In genomic region chrX:89350024-89350423, GRCh38 we compare ENCODE assay signal across 7 cellular contexts.
DNase-seq lines count a peak whose midpoint lies in the region; ATAC-seq, FAIRE-seq and TF ChIP-seq lines count a peak whose summit lies in the region.
"Not testable (repeated sequence)": the region's sequence is repeated elsewhere in the genome, so short reads cannot be mapped to it uniquely, and the experiment has no call there.

No MANE protein-coding gene starts in this region.

- H3K4me1 ChIP-seq in MM.1S (ENCODE audit: low read length); PC-3 (ENCODE audit: insufficient read depth, low read length): not testable (repeated sequence)

- not testable (repeated sequence) for H3K4me1 Mint-ChIP-seq in WTC11, neural crest cell

- H3K4me3 Mint-ChIP-seq in WTC11, neural crest cell: not testable (repeated sequence)

- H2AFZ ChIP-seq in MM.1S (ENCODE audit: low read length); PC-3 (ENCODE audit: low read length): not testable (repeated sequence)

- CTCF ChIA-PET in PC-3 (lab: Charles Lee); WTC11 (lab: Charles Lee): not testable (repeated sequence)

- not testable (repeated sequence) for H3K27ac ChIP-seq in MM.1S (ENCODE audit: low read length); PC-3 (ENCODE audit: low read length)

- H3K9me3 ChIP-seq in MM.1S (replicated peaks; ENCODE audit: insufficient read depth, low read length); PC-3 (ENCODE audit: low read length): not testable (repeated sequence)

- not testable (repeated sequence) for H3K36me3 Mint-ChIP-seq in WTC11; neural crest cell (ENCODE audit: low read depth)

- TF ChIP-seq CTCF in MM.1S (IDR thresholded peaks at IDR 0.05; ENCODE audit: low read length) (peak; percentile 24), neural crest cell (conservative IDR thresholded peaks at IDR 0.05) (peak; percentile 58)
- TF ChIP-seq CTCF in PC-3 (conservative IDR thresholded peaks at IDR 0.05; ENCODE audit: low read depth, low read length); WTC11 (IDR thresholded peaks at IDR 0.05): not testable (repeated sequence)

- intact Hi-C loops in PC-3 (cut with micrococcal nuclease), result not testable (repeated sequence)

- POLR2A ChIA-PET in PC-3 (lab: Charles Lee; ENCODE audit: unreplicated experiment); WTC11 (lab: Charles Lee): not testable (repeated sequence)

- peak; percentile 40 for FAIRE-seq in frontal cortex (lab: Jason Lieb, UNC)

- not testable (repeated sequence) for H3K9me2 ChIP-seq in MM.1S (replicated peaks; ENCODE audit: insufficient read depth, low read length); PC-3 (replicated peaks; ENCODE audit: low read length)

- H3K36me3 ChIP-seq in MM.1S (replicated peaks; ENCODE audit: insufficient read depth, low read length); PC-3 (ENCODE audit: low read depth, low read length): not testable (repeated sequence)

- DNase-seq in MM.1S, result peak; percentile 27
- peak; percentile 22 for DNase-seq in PC-3
- DNase-seq in WTC11 (ENCODE audit: low spot score), result peak; percentile 28
- DNase-seq in frontal cortex (ENCODE audit: low spot score in 2 of 2), result not testable (repeated sequence)
- DNase-seq in neural crest cell (ENCODE audit: low read depth, low spot score), result peak; percentile 30

- BruUV-seq in PC-3 (replicated peaks; lab: Mats Ljungman, UMichigan), result not testable (repeated sequence)

- H3K4me2 ChIP-seq in MM.1S (ENCODE audit: low read depth, low read length); PC-3 (ENCODE audit: low read length): not testable (repeated sequence)

- H3K9ac ChIP-seq in MM.1S (ENCODE audit: low read length); PC-3 (ENCODE audit: low read length): not testable (repeated sequence)

- not testable (repeated sequence) for H3K27me3 ChIP-seq in MM.1S (replicated peaks; ENCODE audit: insufficient read depth, low read length); PC-3 (ENCODE audit: low read length)

- H3K79me2 ChIP-seq in MM.1S (ENCODE audit: low read length); PC-3 (ENCODE audit: low read length): not testable (repeated sequence)

- not testable (repeated sequence) for H3K9me3 Mint-ChIP-seq in WTC11, neural crest cell

- H4K20me1 ChIP-seq in MM.1S (ENCODE audit: insufficient read depth, low read length); PC-3 (ENCODE audit: low read length): not testable (repeated sequence)

- ATAC-seq in GM18867 (IDR thresholded peaks at IDR 0.05; ENCODE audit: unreplicated experiment), result peak; percentile 48
- ATAC-seq in HG02610 (IDR thresholded peaks at IDR 0.05; ENCODE audit: unreplicated experiment), result peak; percentile 63
- peak; percentile 76 for ATAC-seq in PC-3
- peak; percentile 80 for ATAC-seq in WTC11

- not testable (repeated sequence) for H3K27ac Mint-ChIP-seq in WTC11; neural crest cell (ENCODE audit: unreplicated experiment)

- H3F3A ChIP-seq in MM.1S (ENCODE audit: insufficient read depth, low read length); PC-3 (ENCODE audit: low read length, unreplicated experiment): not testable (repeated sequence)

- not testable (repeated sequence) for H3K4me3 ChIP-seq in MM.1S (ENCODE audit: low read length); PC-3 (ENCODE audit: low read length)

- not testable (repeated sequence) for H3K27me3 Mint-ChIP-seq in WTC11 (ENCODE audit: low read depth); neural crest cell (ENCODE audit: low read depth)
